11 cellular contexts compared by ENCODE assay signal in the genomic region with DNA sequence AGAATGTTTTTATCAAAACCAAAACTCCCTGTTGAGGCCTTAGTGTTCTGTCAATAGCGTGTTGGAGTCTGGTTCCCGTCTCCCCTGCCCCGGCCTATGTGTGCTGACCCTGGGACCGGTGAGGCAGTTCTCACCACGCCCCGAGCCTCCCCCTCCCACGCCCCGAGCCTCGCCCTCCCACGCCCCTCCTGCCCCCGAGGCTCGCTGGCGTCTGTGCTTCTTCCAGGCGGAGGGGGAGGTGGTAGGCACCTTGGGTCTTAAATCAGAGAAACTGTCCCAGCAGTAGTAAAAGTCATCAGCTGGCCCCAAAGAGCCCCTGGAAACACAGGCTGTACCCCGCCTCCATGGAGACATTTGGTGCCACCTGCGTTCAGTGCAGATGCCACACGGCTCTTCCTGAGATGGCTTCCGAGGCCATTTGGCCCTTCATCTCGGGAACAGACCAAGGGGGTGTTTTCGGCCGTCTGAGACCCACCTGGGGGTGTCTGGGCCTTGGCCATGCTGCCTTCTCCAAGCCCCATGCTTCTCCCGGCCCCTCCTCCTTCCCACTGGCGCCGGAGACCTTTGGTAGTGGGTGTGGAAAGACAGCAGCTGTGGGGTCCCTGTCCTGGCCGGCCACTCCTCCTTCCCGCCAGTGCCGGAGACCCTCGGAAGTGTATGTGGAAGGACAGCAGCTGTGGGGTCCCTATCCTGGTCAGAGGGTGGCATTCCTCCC. TPM values are rescaled to one million over a fixed set of nuclear protein-coding genes. Genes with fewer than 3 reads are reported as not detected.
A peak's percentile ranks its signal among the peaks of the same experiment; 100 is the strongest.
DNase-seq lines count a peak whose midpoint lies in the region; ATAC-seq and TF ChIP-seq lines count a peak whose summit lies in the region.
"Had no signal": no experiment of that assay in that cellular context is flagged by ENCODE, and none has a peak within 500 bp of the region (broad histone marks: within the 10 kb centered on the region; RNA-seq: fewer than 3 reads in every experiment).

No MANE protein-coding gene starts in this region.

- H4K20me1 ChIP-seq in fibroblast of lung (ENCODE audit: control insufficient read depth, extremely low read depth, insufficient read depth, low read length) (peaks cover 1% of the 10 kb centered on the region), neural progenitor cell (ENCODE audit: low read depth) (peaks cover 100% of the 10 kb centered on the region)

- peaks cover 8% of the 10 kb centered on the region for H3K36me3 ChIP-seq in fibroblast of lung (ENCODE audit: control insufficient read depth, insufficient read depth, low read length)
- no peaks in the 10 kb centered on the region for H3K36me3 ChIP-seq in neural progenitor cell

- H3K4me2 ChIP-seq in fibroblast of lung (ENCODE audit: extremely low read depth, insufficient read depth, low read length) (no peak overlapping the region), neural progenitor cell (peak overlapping the region; percentile 70)

- CTCF ChIA-PET in HEK293T (lab: Yijun Ruan, JAX): no interaction called here

- H3K27me3 Mint-ChIP-seq in natural killer cell treated with Interleukin-12 subunit alpha and Interleukin-12 subunit beta and Interleukin-15 and Interleukin-18, amount 100 ng/mL, for 72 hours: no peaks in the 10 kb centered on the region
- H3K27me3 Mint-ChIP-seq in natural killer cell (ENCODE audit: low read depth in 2 of 2) (no peaks in the 10 kb centered on the region), neural progenitor cell (ENCODE audit: insufficient read depth, low read depth) (peaks cover 5% of the 10 kb centered on the region)

- peaks cover 49% of the 10 kb centered on the region for H3F3A ChIP-seq in neural progenitor cell (ENCODE audit: low read depth)

- ATAC-seq in natural killer cell treated with Interleukin-12 subunit alpha and Interleukin-12 subunit beta and Interleukin-15 and Interleukin-18, amount 100 ng/mL, for 72 hours: no peak
- ATAC-seq in natural killer cell (no peak), GM19397 (IDR thresholded peaks at IDR 0.05; ENCODE audit: unreplicated experiment) (no peak)

- H3K4me3 ChIP-seq in fibroblast of lung (replicated peaks in 1 of 4; ENCODE audit: control extremely low read depth in 1 of 4, insufficient read depth in 1 of 4, low read depth in 3 of 4, low read length in 4 of 4): no peak overlapping the region
- H3K4me3 ChIP-seq in neural progenitor cell: no peak overlapping the region

- no peak for TF ChIP-seq CTCF in natural killer cell (IDR thresholded peaks at IDR 0.05)
- TF ChIP-seq CTCF in fibroblast of lung (conservative IDR thresholded peaks at IDR 0.05 in 1 of 2, IDR thresholded peaks at IDR 0.05 in 1 of 2; ENCODE audit: low read depth in 1 of 2, low read length in 2 of 2): no peak
- no peak for TF ChIP-seq CTCF in neural progenitor cell (IDR thresholded peaks at IDR 0.05)

- H2AFZ ChIP-seq in fibroblast of lung (ENCODE audit: low read length): no peak overlapping the region
- no peak overlapping the region for H2AFZ ChIP-seq in neural progenitor cell (replicated peaks)

- H3K9me3 ChIP-seq in fibroblast of lung (ENCODE audit: control insufficient read depth, insufficient read depth, low read depth, low read length) (no peaks in the 10 kb centered on the region), neural progenitor cell (ENCODE audit: low read depth) (no peaks in the 10 kb centered on the region)

- intact Hi-C loops in natural killer cell (cut with micrococcal nuclease): no loop called here

- no peaks in the 10 kb centered on the region for H3K9me3 Mint-ChIP-seq in natural killer cell treated with Interleukin-12 subunit alpha and Interleukin-12 subunit beta and Interleukin-15 and Interleukin-18, amount 100 ng/mL, for 72 hours
- H3K9me3 Mint-ChIP-seq in natural killer cell (no peaks in the 10 kb centered on the region), neural progenitor cell (peaks cover 7% of the 10 kb centered on the region)

- H3K79me2 ChIP-seq in fibroblast of lung (ENCODE audit: control insufficient read depth, insufficient read depth, low read length) (peaks cover 97% of the 10 kb centered on the region), neural progenitor cell (ENCODE audit: low read depth) (peaks cover 99% of the 10 kb centered on the region)

- H3K9ac ChIP-seq in fibroblast of lung (ENCODE audit: insufficient read depth, low read length) (no peak overlapping the region), neural progenitor cell (no peak overlapping the region)

- no peak overlapping the region for H3K4me3 Mint-ChIP-seq in natural killer cell treated with Interleukin-12 subunit alpha and Interleukin-12 subunit beta and Interleukin-15 and Interleukin-18, amount 100 ng/mL, for 72 hours
- no peak overlapping the region for H3K4me3 Mint-ChIP-seq in natural killer cell
- peak overlapping the region; percentile 82 for H3K4me3 Mint-ChIP-seq in neural progenitor cell

- H3K27me3 ChIP-seq in fibroblast of lung (ENCODE audit: control insufficient read depth, insufficient read depth, low read length): no peaks in the 10 kb centered on the region
- H3K27me3 ChIP-seq in neural progenitor cell: no peaks in the 10 kb centered on the region

- peak; percentile 58 for DNase-seq in natural killer cell treated with Interleukin-12 subunit alpha and Interleukin-12 subunit beta and Interleukin-15 and Interleukin-18, amount 100 ng/mL, for 72 hours (ENCODE audit: low spot score)
- DNase-seq in natural killer cell (no peak), fibroblast of lung (ENCODE audit: low read depth in 2 of 2) (no peak), neural progenitor cell (ENCODE audit: low spot score) (no peak), DMS153 treated with DMSO at 0.1 percent for 48 hours (lab: John Stamatoyannopoulos, UW; ENCODE audit: unreplicated experiment) (no peak), HEK293T (ENCODE audit: extremely low spot score) (no peak), NCI-H1436 (lab: John Stamatoyannopoulos, UW) (no peak)
- DNase-seq: NCI-H2029 treated with DMSO at 0.1 percent for 48 hours, NCI-H748 treated with DMSO at 0.1 percent for 48 hours, RPMI8226 had no signal

- no peak overlapping the region for H3K27ac Mint-ChIP-seq in natural killer cell treated with Interleukin-12 subunit alpha and Interleukin-12 subunit beta and Interleukin-15 and Interleukin-18, amount 100 ng/mL, for 72 hours
- no peak overlapping the region for H3K27ac Mint-ChIP-seq in natural killer cell
- H3K27ac Mint-ChIP-seq in neural progenitor cell: peak overlapping the region; percentile 98

- H3K36me3 Mint-ChIP-seq in natural killer cell treated with Interleukin-12 subunit alpha and Interleukin-12 subunit beta and Interleukin-15 and Interleukin-18, amount 100 ng/mL, for 72 hours: no peaks in the 10 kb centered on the region
- H3K36me3 Mint-ChIP-seq in natural killer cell (no peaks in the 10 kb centered on the region), neural progenitor cell (peaks cover 11% of the 10 kb centered on the region)

- H3K4me1 ChIP-seq in fibroblast of lung (ENCODE audit: control insufficient read depth, extremely low read depth, insufficient read depth, low read length) (peaks cover 33% of the 10 kb centered on the region), neural progenitor cell (peaks cover 55% of the 10 kb centered on the region)

- H3K27ac ChIP-seq in fibroblast of lung (ENCODE audit: insufficient read depth, low read length): peak overlapping the region; percentile 41
- peak overlapping the region; percentile 98 for H3K27ac ChIP-seq in neural progenitor cell

- POLR2A ChIA-PET in HEK293T (lab: Yijun Ruan, JAX): no interaction called here

- H3K4me1 Mint-ChIP-seq in natural killer cell treated with Interleukin-12 subunit alpha and Interleukin-12 subunit beta and Interleukin-15 and Interleukin-18, amount 100 ng/mL, for 72 hours (ENCODE audit: low read depth in 2 of 2): peaks cover 13 to 22% of the 10 kb centered on the region in 2 donors
- H3K4me1 Mint-ChIP-seq in natural killer cell: peaks cover 16 to 34% of the 10 kb centered on the region in 2 donors
- peaks cover 83% of the 10 kb centered on the region for H3K4me1 Mint-ChIP-seq in neural progenitor cell

TF ChIP-seq in HEK293T, 16 proteins besides CTCF, POLR2A, EP300 and RAD21:
- no peak for TF ChIP-seq NFRKB (IDR thresholded peaks at IDR 0.05)
- no peak for TF ChIP-seq ARNT (IDR thresholded peaks at IDR 0.05)
- TF ChIP-seq FOXK2 (IDR thresholded peaks at IDR 0.05): no peak
- no peak for TF ChIP-seq SUZ12 (IDR thresholded peaks at IDR 0.05)
- no peak for TF ChIP-seq TARDBP (IDR thresholded peaks at IDR 0.05)
- no peak for TF ChIP-seq L3MBTL2 (conservative IDR thresholded peaks at IDR 0.05)
- no peak for TF ChIP-seq CTBP1 (IDR thresholded peaks at IDR 0.05; ENCODE audit: borderline replicate concordance)
- TF ChIP-seq HDGF (IDR thresholded peaks at IDR 0.05; ENCODE audit: borderline replicate concordance): no peak
- no peak for TF ChIP-seq BHLHE40 (IDR thresholded peaks at IDR 0.05; ENCODE audit: borderline replicate concordance)
- no peak for TF ChIP-seq FOXA1 (IDR thresholded peaks at IDR 0.05)
- no peak for TF ChIP-seq SP1 (IDR thresholded peaks at IDR 0.05)
- no peak for TF ChIP-seq ZNF384 (IDR thresholded peaks at IDR 0.05)

RNA-seq across cellular contexts. Expression of gene SKI, which starts 44.7 kb away (rescaled TPM):
- total RNA-seq in natural killer cell treated with Interleukin-12 subunit alpha and Interleukin-12 subunit beta and Interleukin-15 and Interleukin-18, amount 100 ng/mL, for 72 hours: 10 to 100 TPM; 16.5 to 42.7 TPM
- total RNA-seq in natural killer cell (100 to 1,000 TPM in 2 of 3 donors, 10 to 100 TPM in 1; 96.9 to 145 (median 140) TPM), fibroblast of lung (18.0 and 21.8 TPM in 2 replicates), neural progenitor cell (ENCODE audit: low replicate concordance) (7.4 and 15.7 TPM in 2 replicates)
- 11.6 and 18.3 TPM in 2 replicates for polyA plus RNA-seq in fibroblast of lung
- 30.8 and 38.0 TPM in 2 replicates for polyA plus RNA-seq in fibroblast of lung (2012)
- 18.0 and 19.2 TPM in 2 replicates for polyA minus RNA-seq in fibroblast of lung (ENCODE audit: low replicate concordance)
